In the genomic region with DNA sequence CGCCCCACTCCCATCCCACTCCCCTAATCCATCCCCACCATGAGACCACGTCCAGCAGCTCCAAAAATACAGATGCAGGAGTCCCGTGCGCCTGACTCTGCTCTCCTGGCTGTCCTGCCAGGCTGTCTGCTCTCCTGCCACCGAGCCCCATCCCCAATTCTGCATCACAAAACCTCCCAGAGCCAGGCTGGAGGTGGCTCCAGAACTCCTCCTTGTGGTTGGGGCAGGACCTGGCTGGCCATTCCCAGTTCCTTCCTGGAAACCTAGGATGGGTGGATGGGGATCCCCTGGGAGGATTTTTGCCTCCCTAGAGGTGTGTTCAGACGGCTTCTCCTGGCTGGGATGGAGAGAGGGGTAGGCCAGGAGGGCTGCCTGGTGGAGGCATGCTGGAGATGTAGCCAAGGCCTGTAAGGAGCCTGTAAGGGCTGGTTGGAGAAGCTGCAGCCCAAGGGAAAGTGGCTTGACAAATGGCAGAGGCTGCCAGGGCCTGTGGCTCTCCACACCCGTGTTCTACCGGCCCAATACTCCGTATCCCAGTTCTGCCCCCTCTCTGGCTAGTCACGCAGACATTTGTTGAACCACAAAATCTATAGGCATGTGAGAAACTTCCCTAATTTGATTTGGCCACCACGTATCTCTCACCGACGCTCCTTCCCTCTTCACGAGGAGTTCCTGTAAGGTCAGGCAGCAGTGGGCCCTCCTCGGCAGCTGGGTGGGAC, we compare ENCODE assay signal across 12 cellular contexts.
DNase-seq lines count a peak whose midpoint lies in the region; ATAC-seq and TF ChIP-seq lines count a peak whose summit lies in the region.
"Had no signal": no experiment of that assay in that cellular context is flagged by ENCODE, and none has a peak within 500 bp of the region (broad histone marks: within the 10 kb centered on the region; RNA-seq: fewer than 3 reads in every experiment).

No MANE protein-coding gene starts in this region.

- intact Hi-C loops in cardiac septum (cut with DNase I) = loop anchor here (5.0 kb wide), 1 partner anchor 143 kb away; no protein-coding TSS in a partner anchor
- intact Hi-C loops in left ventricle myocardium inferior (cut with micrococcal nuclease) = loop anchor here (10.0 kb wide), 1 partner anchor 141 kb away; no protein-coding TSS in a partner anchor
- intact Hi-C loops in gastrocnemius medialis (cut with DNase I; ENCODE audit: low total_unique reads) = loop anchor here (5.0 kb wide), 1 partner anchor 143 kb away; no protein-coding TSS in a partner anchor

- ATAC-seq in foreskin keratinocyte (peak; percentile 12), gastrocnemius medialis (no peak)

- H3K36me3 ChIP-seq in left ventricle myocardium inferior = no peaks in the 10 kb centered on the region
- H3K36me3 ChIP-seq in gastrocnemius medialis = no peaks in the 10 kb centered on the region

- no peak for TF ChIP-seq CTCF in left ventricle myocardium inferior (IDR thresholded peaks at IDR 0.05; ENCODE audit: borderline replicate concordance)
- peak; percentile 63 for TF ChIP-seq CTCF in foreskin keratinocyte (conservative IDR thresholded peaks at IDR 0.05)
- no peak for TF ChIP-seq CTCF in gastrocnemius medialis (IDR thresholded peaks at IDR 0.05 in 4 of 5, conservative IDR thresholded peaks at IDR 0.05 in 1 of 5)

- H3K9me3 ChIP-seq in left ventricle myocardium inferior (replicated peaks) = no peaks in the 10 kb centered on the region
- no peaks in the 10 kb centered on the region for H3K9me3 ChIP-seq in gastrocnemius medialis
- H3K9me3 ChIP-seq: BLaER1 treated with 17β-estradiol and CSF1 and Interleukin-3, amounts not matched to agents 10 nM and 100 nM had no signal

- DNase-seq in cardiac septum (ENCODE audit: low spot score) = peak; percentile 58
- DNase-seq in left ventricle myocardium inferior = no peak
- DNase-seq in SKM-1 treated with dmso at 0.1 percent for 144 hours (lab: John Stamatoyannopoulos, UW; ENCODE audit: unreplicated experiment) = peak; percentile 75
- no peak for DNase-seq in foreskin keratinocyte
- no peak for DNase-seq in gastrocnemius medialis
- no peak for DNase-seq in stimulated activated CD4-positive, alpha-beta T cell treated with anti-CD3 and anti-CD28 coated beads, Interleukin-4, amount 100 ng/mL, for 1 hour
- no peak for DNase-seq in hepatic stellate cell (ENCODE audit: low spot score)
- no peak for DNase-seq in NCI-H2029 (lab: John Stamatoyannopoulos, UW)
- DNase-seq: activated CD4-positive, CD25-positive, alpha-beta regulatory T cell treated with anti-CD3 and anti-CD28 coated beads, Interleukin-2, amount 50 U/mL, for 72 hours; activated naive CD4-positive, alpha-beta T cell; posterior cingulate gyrus had no signal

- H3K27ac ChIP-seq in left ventricle myocardium inferior (replicated peaks) (no peak overlapping the region), foreskin keratinocyte (no peak overlapping the region), gastrocnemius medialis (no peak overlapping the region)

- no peak overlapping the region for H3K4me3 ChIP-seq in left ventricle myocardium inferior
- H3K4me3 ChIP-seq in gastrocnemius medialis = no peak overlapping the region
- H3K4me3 ChIP-seq: BLaER1 treated with 17β-estradiol and CSF1 and Interleukin-3, amounts not matched to agents 10 nM and 100 nM had no signal

- in situ Hi-C loops in gastrocnemius medialis (cut with MboI; ENCODE audit: low sequenced_read_pairs in 4 of 4) = no loop called here

- H3K4me1 ChIP-seq in left ventricle myocardium inferior (peaks cover 21% of the 10 kb centered on the region), foreskin keratinocyte (no peaks in the 10 kb centered on the region), gastrocnemius medialis (no peaks in the 10 kb centered on the region)

- H3K27me3 ChIP-seq in left ventricle myocardium inferior (ENCODE audit: low read depth) (no peaks in the 10 kb centered on the region), foreskin keratinocyte (no peaks in the 10 kb centered on the region), gastrocnemius medialis (no peaks in the 10 kb centered on the region)

- no peak for TF ChIP-seq POLR2A in gastrocnemius medialis (IDR thresholded peaks at IDR 0.05)

Comparison
In these comparisons a context has a peak if more than half of its experiments do, and no peak if none do; other contexts are left out.
1. DNase-seq: peak in cardiac septum (single experiment) and SKM-1 treated with dmso at 0.1 percent for 144 hours (single experiment); none in left ventricle myocardium inferior (single experiment), foreskin keratinocyte (0 of 2), gastrocnemius medialis (0 of 2), stimulated activated CD4-positive, alpha-beta T cell treated with anti-CD3 and anti-CD28 coated beads, Interleukin-4, amount 100 ng/mL, for 1 hour (single experiment), hepatic stellate cell (single experiment) and NCI-H2029 (single experiment).